Comparison of ENCODE assay signal across 21 cellular contexts in genomic region chr15:47129033-47129432, GRCh38.
"Had no signal": no experiment of that assay in that cellular context is flagged by ENCODE, and none has a peak within 500 bp of the region (broad histone marks: within the 10 kb centered on the region; RNA-seq: fewer than 3 reads in every experiment).

No MANE protein-coding gene starts in this region.

- DNase-seq: effector memory CD4-positive, alpha-beta T cell; foreskin keratinocyte; heart left ventricle; hippocampal formation; left cardiac atrium; left ventricle myocardium superior; lower lobe of right lung; naive thymus-derived CD4-positive, alpha-beta T cell; right lobe of liver; small intestine; stimulated activated CD4-positive, alpha-beta T cell treated with anti-CD3 and anti-CD28 coated beads, Interleukin-15, amount 100 ng/mL, for 24 hours; stimulated activated CD4-positive, alpha-beta T cell treated with anti-CD3 and anti-CD28 coated beads, Interleukin-2, amount 100 ng/mL, for 48 hours; stimulated activated naive B cell treated with anti-CD40 and anti-IgM and Interleukin-4, amounts not matched to agents 10 μg/mL and 1 μg/mL and 100 μg/mL, for 72 hours; stimulated activated naive CD8-positive, alpha-beta T cell treated with anti-CD3 and anti-CD28 coated beads, Interleukin-15, amount 100 ng/mL, for 72 hours; trophoblast cell had no signal

- H3K4me1 ChIP-seq: esophagus muscularis mucosa, foreskin keratinocyte, gastroesophageal sphincter, heart left ventricle, lower lobe of right lung, neural progenitor cell, parathyroid adenoma, suprapubic skin, vagina had no signal

- H3K27me3 ChIP-seq: esophagus muscularis mucosa, foreskin keratinocyte, gastroesophageal sphincter, heart left ventricle, neural progenitor cell, right lobe of liver, suprapubic skin, vagina had no signal

- H3K36me3 ChIP-seq: esophagus muscularis mucosa, gastroesophageal sphincter, heart left ventricle, lower lobe of right lung, neural progenitor cell, right lobe of liver, suprapubic skin, vagina had no signal

- H3K27ac ChIP-seq: esophagus muscularis mucosa, foreskin keratinocyte, gastroesophageal sphincter, heart left ventricle, lower lobe of right lung, neural progenitor cell, parathyroid adenoma, right lobe of liver, suprapubic skin, vagina had no signal

- H3K4me3 ChIP-seq: esophagus muscularis mucosa, gastroesophageal sphincter, heart left ventricle, lower lobe of right lung, neural progenitor cell, right lobe of liver, suprapubic skin, vagina had no signal

- H3K9me3 ChIP-seq: lower lobe of right lung, right lobe of liver, suprapubic skin, vagina had no signal

- ATAC-seq: foreskin keratinocyte; gastroesophageal sphincter; heart left ventricle; left cardiac atrium; left ventricle myocardium superior; lower lobe of right lung; naive thymus-derived CD4-positive, alpha-beta T cell; stimulated activated naive B cell treated with anti-CD40 and anti-IgM and Interleukin-4, amounts not matched to agents 10 μg/mL and 1 μg/mL and 100 μg/mL, for 72 hours; stimulated activated naive CD8-positive, alpha-beta T cell treated with anti-CD3 and anti-CD28 coated beads, Interleukin-15, amount 100 ng/mL, for 72 hours had no signal
